In genomic region chr5:179273074-179273435, GRCh38 we compare ENCODE assay signal across 1 cellular context.
TF ChIP-seq lines count a peak whose summit lies in the region.

No MANE protein-coding gene starts in this region.

TF ChIP-seq in HEK293T, 16 proteins besides CTCF, POLR2A, EP300 and RAD21 (continued from another document):
- TF ChIP-seq ARNT (IDR thresholded peaks at IDR 0.05): no peak
